Comparison of ENCODE assay signal across 21 cellular contexts in the genomic region with DNA sequence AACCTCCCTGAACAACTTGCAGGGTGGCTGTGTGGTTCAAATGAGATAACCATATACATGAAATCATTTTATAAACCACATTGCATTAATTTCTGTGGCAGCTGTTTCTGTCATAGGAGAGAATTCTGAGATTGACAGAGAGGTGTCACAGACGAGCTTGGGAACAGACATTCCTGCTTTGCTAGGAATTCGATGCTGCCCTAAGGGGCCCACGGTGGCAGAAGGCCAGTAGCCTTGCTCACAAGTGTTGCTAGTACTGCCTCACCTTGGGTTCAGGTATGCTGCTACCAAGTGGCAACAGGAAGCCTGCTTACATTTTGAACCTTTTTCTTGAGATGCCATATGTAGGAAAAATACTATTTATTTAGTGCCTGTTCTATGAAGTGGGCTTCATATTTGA. TPM values are rescaled to one million over a fixed set of nuclear protein-coding genes. Genes with fewer than 3 reads are reported as not detected.
"Had no signal": no experiment of that assay in that cellular context is flagged by ENCODE, and none has a peak within 500 bp of the region (broad histone marks: within the 10 kb centered on the region; RNA-seq: fewer than 3 reads in every experiment).

No MANE protein-coding gene starts in this region.

- H3K36me3 ChIP-seq: MG63 had no signal

- H3K9ac ChIP-seq: SK-N-SH had no signal

- H3K4me2 ChIP-seq: SK-N-SH had no signal

- H3K27ac ChIP-seq: RWPE1 had no signal

- H3K4me3 ChIP-seq: MG63 had no signal

- DNase-seq: IMR-90; Karpas-422; KG1; MG63; NCI-H1092; NCI-H1105 treated with DMSO at 0.1 percent for 48 hours; NCI-H1417 treated with DMSO at 0.1 percent for 48 hours; NCI-H187; NCI-H2029; NCI-H2081 treated with DMSO at 0.1 percent for 48 hours; NCI-H2227 treated with DMSO at 0.1 percent for 48 hours; NCI-H524; NCI-H526 treated with DMSO at 0.1 percent for 48 hours; NCI-H748 treated with DMSO at 0.1 percent for 48 hours; NK-92 treated with Interleukin-12 subunit alpha and Interleukin-12 subunit beta, amount 100 ng/mL, for 24 hours; PC-3; SHP77; SK-N-SH; SW 1271 had no signal

RNA-seq across cellular contexts. Expression of gene KCNA10, which starts 13.4 kb away (rescaled TPM):
- polyA plus RNA-seq: HepG2, IMR-90, SK-N-SH had no signal

RNA-seq across cellular contexts. Expression of gene PROK1, which starts 54.6 kb away (rescaled TPM):
- polyA plus RNA-seq: IMR-90, SK-N-SH had no signal
